Comparison of ENCODE assay signal across 10 cellular contexts in the genomic region with DNA sequence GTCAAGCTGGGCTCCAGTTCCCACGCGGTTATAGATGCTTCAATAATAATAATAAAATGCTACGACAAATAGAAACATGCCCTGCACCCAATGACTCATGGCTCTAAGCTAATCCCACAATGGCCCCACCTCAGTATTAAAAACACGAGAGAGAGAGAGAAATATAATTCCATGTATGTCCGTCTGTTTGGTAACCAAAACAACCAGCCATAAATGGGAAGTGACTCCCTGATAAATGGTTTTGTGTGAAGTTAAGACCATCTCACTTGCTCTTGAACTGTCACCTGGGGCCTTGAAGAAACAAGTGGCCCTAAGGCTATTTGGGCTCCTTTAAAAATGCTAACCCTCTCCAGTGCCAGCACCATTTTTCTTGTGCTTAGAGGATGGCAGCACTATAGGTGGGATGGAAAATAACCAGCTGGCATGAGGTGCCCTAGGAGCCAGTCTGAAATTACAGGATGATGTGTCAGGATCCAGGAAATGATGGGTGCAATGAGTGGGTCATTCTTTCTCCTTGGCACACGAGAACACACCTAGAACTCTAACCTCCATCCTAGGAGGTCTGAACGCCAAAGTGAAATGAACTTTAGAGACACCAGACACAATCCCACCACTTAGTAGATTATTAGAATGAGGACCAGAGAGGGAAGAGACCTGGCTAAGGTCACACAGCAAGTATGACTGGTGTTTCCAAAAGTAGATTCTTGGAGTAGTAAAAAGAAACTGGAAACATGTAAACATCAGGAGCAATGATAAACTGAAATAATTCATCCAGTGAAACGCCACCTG. TPM values are rescaled to one million over a fixed set of nuclear protein-coding genes. Genes with fewer than 3 reads are reported as not detected.
DNase-seq lines count a peak whose midpoint lies in the region; ATAC-seq, FAIRE-seq and TF ChIP-seq lines count a peak whose summit lies in the region.
"Had no signal": no experiment of that assay in that cellular context is flagged by ENCODE, and none has a peak within 500 bp of the region (broad histone marks: within the 10 kb centered on the region; RNA-seq: fewer than 3 reads in every experiment).

No MANE protein-coding gene starts in this region.

- peaks cover 0 to 2% of the 10 kb centered on the region in 2 experiments; a peak in 1 of 5 replicates for H3K27me3 ChIP-seq in K562 (ENCODE audit: control insufficient read depth in 2 of 2, insufficient read depth in 2 of 2, low read length in 2 of 2)
- H3K27me3 ChIP-seq in CD4-positive, alpha-beta memory T cell (ENCODE audit: insufficient read depth, low read length): no peaks in the 10 kb centered on the region

- peak overlapping the region; percentile 29; the same call in 1 of the 2 replicates for H2AFZ ChIP-seq in K562 (ENCODE audit: low read depth, low read length)

- H3K4me1 Mint-ChIP-seq in CD4-positive, alpha-beta memory T cell: no peaks in the 10 kb centered on the region
- peaks cover 21% of the 10 kb centered on the region for H3K4me1 Mint-ChIP-seq in activated CD4-positive, alpha-beta T cell treated with anti-CD3 and anti-CD28 coated beads, Interleukin-2, amount 10 ng/mL, durations not matched to agents 7 days and 5 days

- no peak overlapping the region for H3K27ac ChIP-seq in K562 (ENCODE audit: extremely low read depth, low read depth, low read length)
- H3K27ac ChIP-seq in CD4-positive, alpha-beta memory T cell (ENCODE audit: low read depth, low read length): no peak overlapping the region

- ATAC-seq in GM18517 (IDR thresholded peaks at IDR 0.05; ENCODE audit: unreplicated experiment) (peak; percentile 29), GM21526 (IDR thresholded peaks at IDR 0.05; ENCODE audit: low FRiP score, unreplicated experiment) (peak; percentile 19), HG03175 (IDR thresholded peaks at IDR 0.05; ENCODE audit: unreplicated experiment) (peak; percentile 18), K562 (no peak)

- FAIRE-seq in K562 (lab: Jason Lieb, UNC): no peak

- H4K20me1 ChIP-seq in K562 (replicated peaks; ENCODE audit: control insufficient read depth, insufficient read depth, low read length): no peaks in the 10 kb centered on the region

- in situ Hi-C loops in K562 (cut with MboI): no loop called here

- BruUV-seq in K562 (replicated peaks; lab: Mats Ljungman, UMichigan): no TSS peak

- DNase-seq in K562 (ENCODE audit: extremely low read depth in 1 of 4, low spot score in 3 of 4) (no peak), NCI-H146 treated with DMSO at 0.1 percent for 48 hours (lab: John Stamatoyannopoulos, UW; ENCODE audit: unreplicated experiment) (no peak), putamen (ENCODE audit: low spot score) (no peak)
- no peak for DNase-seq in CD4-positive, alpha-beta memory T cell
- no peak for DNase-seq in activated CD4-positive, alpha-beta T cell treated with anti-CD3 and anti-CD28 coated beads, Interleukin-2, amount 10 ng/mL, durations not matched to agents 7 days and 5 days
- DNase-seq: COR-L47; effector CD4-positive, alpha-beta T cell had no signal

- H3K36me3 Mint-ChIP-seq in CD4-positive, alpha-beta memory T cell: no peaks in the 10 kb centered on the region
- no peaks in the 10 kb centered on the region for H3K36me3 Mint-ChIP-seq in activated CD4-positive, alpha-beta T cell treated with anti-CD3 and anti-CD28 coated beads, Interleukin-2, amount 10 ng/mL, durations not matched to agents 7 days and 5 days (ENCODE audit: low read depth)

- H3K27ac Mint-ChIP-seq in CD4-positive, alpha-beta memory T cell: no peak overlapping the region
- no peak overlapping the region for H3K27ac Mint-ChIP-seq in activated CD4-positive, alpha-beta T cell treated with anti-CD3 and anti-CD28 coated beads, Interleukin-2, amount 10 ng/mL, durations not matched to agents 7 days and 5 days

- H3K9ac ChIP-seq in K562 (ENCODE audit: insufficient read depth in 1 of 2, low read depth in 2 of 2, low read length in 2 of 2): no peak overlapping the region

- peaks cover 0 to 17% of the 10 kb centered on the region in 2 experiments; a peak in 3 of 5 replicates for H3K4me1 ChIP-seq in K562 (replicated peaks in 1 of 2; ENCODE audit: control insufficient read depth in 2 of 2, insufficient read depth in 2 of 2, low read length in 2 of 2)
- no peaks in the 10 kb centered on the region for H3K4me1 ChIP-seq in CD4-positive, alpha-beta memory T cell (ENCODE audit: insufficient read depth, low read length)

- H3K9me3 Mint-ChIP-seq in CD4-positive, alpha-beta memory T cell: no peaks in the 10 kb centered on the region
- no peaks in the 10 kb centered on the region for H3K9me3 Mint-ChIP-seq in activated CD4-positive, alpha-beta T cell treated with anti-CD3 and anti-CD28 coated beads, Interleukin-2, amount 10 ng/mL, durations not matched to agents 7 days and 5 days

- no peaks in the 10 kb centered on the region; the same call in 1 of the 2 replicates for H3K9me3 ChIP-seq in K562 (replicated peaks; ENCODE audit: control insufficient read depth, insufficient read depth, low read depth, low read length)
- no peaks in the 10 kb centered on the region for H3K9me3 ChIP-seq in CD4-positive, alpha-beta memory T cell (ENCODE audit: control insufficient read depth in 1 of 2, low read length in 2 of 2)

- no peak overlapping the region for H3K4me3 ChIP-seq in K562
- no peak overlapping the region for H3K4me3 ChIP-seq in CD4-positive, alpha-beta memory T cell (ENCODE audit: low read length in 2 of 2)

- H3K9me1 ChIP-seq in K562 (ENCODE audit: control insufficient read depth, insufficient read depth, low read length): no peaks in the 10 kb centered on the region

- H3K36me3 ChIP-seq in K562 (ENCODE audit: control insufficient read depth, insufficient read depth, low read length): no peaks in the 10 kb centered on the region
- no peaks in the 10 kb centered on the region for H3K36me3 ChIP-seq in CD4-positive, alpha-beta memory T cell (ENCODE audit: insufficient read depth, low read length)

- POLR2A ChIA-PET in K562 (lab: Yijun Ruan, JAX): interaction anchor here (1.4 to 1.8 kb wide), 2 partner anchors 9 to 10 kb away, joined by 3 to 8 read pairs; no protein-coding TSS in a partner anchor
- POLR2A ChIA-PET in CD4-positive, alpha-beta memory T cell (lab: Charles Lee; ENCODE audit: partially characterized antibody): no interaction called here
- POLR2A ChIA-PET in activated CD4-positive, alpha-beta T cell treated with anti-CD3 and anti-CD28 coated beads, Interleukin-2, amount 10 ng/mL, durations not matched to agents 7 days and 5 days (lab: Charles Lee): no interaction called here

- peaks cover 0 to 3% of the 10 kb centered on the region in 2 donors for H3K27me3 Mint-ChIP-seq in CD4-positive, alpha-beta memory T cell
- H3K27me3 Mint-ChIP-seq in activated CD4-positive, alpha-beta T cell treated with anti-CD3 and anti-CD28 coated beads, Interleukin-2, amount 10 ng/mL, durations not matched to agents 7 days and 5 days: peaks cover 19% of the 10 kb centered on the region

- WGBS in K562 (ENCODE audit: insufficient coverage, low coverage, missing lambda C conversion rate): 13% methylated on average over 8 of the region's 8 CpGs

- no peak for TF ChIP-seq CTCF in K562 (IDR thresholded peaks at IDR 0.05 in 2 of 3, conservative IDR thresholded peaks at IDR 0.05 in 1 of 3; ENCODE audit: insufficient read depth in 2 of 3, low read depth in 1 of 3, low read length in 3 of 3)

- no peak for TF ChIP-seq RAD21 in K562 (CRISPR knock-in tag; conservative IDR thresholded peaks at IDR 0.05 in 1 of 2, IDR thresholded peaks at IDR 0.05 in 1 of 2)

- no peaks in the 10 kb centered on the region for H3K79me2 ChIP-seq in K562 (ENCODE audit: control insufficient read depth, insufficient read depth, low read length)

- intact Hi-C loops in K562 (cut with micrococcal nuclease): no loop called here
- intact Hi-C loops in CD4-positive, alpha-beta memory T cell (cut with micrococcal nuclease): no loop called here

- TF ChIP-seq POLR2A in K562 (conservative IDR thresholded peaks at IDR 0.05): no peak

- CTCF ChIA-PET in K562 (lab: Yijun Ruan, JAX; ENCODE audit: low intra/inter-chr PET ratio): no interaction called here
- CTCF ChIA-PET in CD4-positive, alpha-beta memory T cell (lab: Charles Lee; ENCODE audit: partially characterized antibody): interaction anchor here (1.2 to 1.6 kb wide), 2 partner anchors 10 to 59 kb away, joined by 4 to 7 read pairs; no protein-coding TSS in a partner anchor
- CTCF ChIA-PET in activated CD4-positive, alpha-beta T cell treated with anti-CD3 and anti-CD28 coated beads, Interleukin-2, amount 10 ng/mL, durations not matched to agents 7 days and 5 days (lab: Charles Lee): interaction anchor here (1.7 kb wide), 1 partner anchor 14 kb away, joined by 4 read pairs; no protein-coding TSS in a partner anchor

- H3K4me2 ChIP-seq in K562 (ENCODE audit: insufficient read depth, low read length): no peak overlapping the region

- no peak for TF ChIP-seq EP300 in K562 (IDR thresholded peaks at IDR 0.05; ENCODE audit: low read length)

- no peak overlapping the region for H3K4me3 Mint-ChIP-seq in CD4-positive, alpha-beta memory T cell
- no peak overlapping the region for H3K4me3 Mint-ChIP-seq in activated CD4-positive, alpha-beta T cell treated with anti-CD3 and anti-CD28 coated beads, Interleukin-2, amount 10 ng/mL, durations not matched to agents 7 days and 5 days

RNA-seq across cellular contexts. Expression of a gene that starts 35.7 kb away (rescaled TPM):
- 0.23 and 0.53 TPM in 2 replicates for total RNA-seq in K562 (2011; cell fraction: chromatin; rRNA removed; ENCODE audit: low replicate concordance)
- 0.26 and 0.50 TPM in 2 replicates for total RNA-seq in K562 (2011; cell fraction: nucleolus; rRNA removed)
- not detected in 2 replicates for total RNA-seq in K562 (2011; cell fraction: nucleoplasm; rRNA removed)
- total RNA-seq in K562 (2014; rRNA removed) (0.12 TPM in 1 of 2 replicates, not detected in the other), K562 (2014; rRNA removed; fragmentation: Illumina TruSeq; extraction: Trizol) (0.04 TPM in 1 of 2 replicates, not detected in the other), K562 (2015; rRNA removed; fragmentation: Illumina TruSeq; extraction: Trizol) (0.04 and 0.07 TPM in 2 replicates), K562 (2021) (0.04 TPM in 2 replicates)
- polyA plus RNA-seq in K562 (2011; rRNA removed) (0.18 TPM in 1 of 2 replicates, not detected in the other), K562 (2014; fragmentation: Illumina TruSeq; extraction: Trizol) (0.03 TPM in 1 of 2 replicates, not detected in the other), K562 (2014; fragmentation: Nextera tagmentation; extraction: Ambion mirVana) (under 1 TPM in 1 of 2 experiments, not detected in 1; 0.01 TPM), K562 (2014; rRNA removed) (0.07 and 0.09 TPM in 2 replicates)
- polyA plus RNA-seq in K562 (2011; cell fraction: cytosol; rRNA removed): 0.18 TPM in 1 of 2 replicates, not detected in the other
- 0.08 and 0.37 TPM in 2 replicates for polyA plus RNA-seq in K562 (2011; cell fraction: nucleus; rRNA removed)
- 0.04 TPM in 1 of 2 replicates, not detected in the other for polyA plus RNA-seq in K562 (2012)
- 0.56 TPM in 1 of 2 replicates, not detected in the other for polyA minus RNA-seq in K562 (2011; rRNA and poly(A)+ RNA removed)
- polyA minus RNA-seq in K562 (2011; cell fraction: cytosol; rRNA and poly(A)+ RNA removed): not detected in 2 replicates
- 0.22 and 0.40 TPM in 2 replicates for polyA minus RNA-seq in K562 (2011; cell fraction: nucleus; rRNA and poly(A)+ RNA removed)
- 1 to 10 TPM; 5.6 to 6.1 TPM for total RNA-seq in CD4-positive, alpha-beta memory T cell
- 1 to 10 TPM; 3.6 to 5.2 TPM for polyA plus RNA-seq in CD4-positive, alpha-beta memory T cell
- 1 to 10 TPM; 1.3 to 1.5 TPM for total RNA-seq in activated CD4-positive, alpha-beta T cell treated with anti-CD3 and anti-CD28 coated beads, Interleukin-2, amount 10 ng/mL, durations not matched to agents 7 days and 5 days
